Comparison of ENCODE assay signal across 15 cellular contexts in the genomic region with DNA sequence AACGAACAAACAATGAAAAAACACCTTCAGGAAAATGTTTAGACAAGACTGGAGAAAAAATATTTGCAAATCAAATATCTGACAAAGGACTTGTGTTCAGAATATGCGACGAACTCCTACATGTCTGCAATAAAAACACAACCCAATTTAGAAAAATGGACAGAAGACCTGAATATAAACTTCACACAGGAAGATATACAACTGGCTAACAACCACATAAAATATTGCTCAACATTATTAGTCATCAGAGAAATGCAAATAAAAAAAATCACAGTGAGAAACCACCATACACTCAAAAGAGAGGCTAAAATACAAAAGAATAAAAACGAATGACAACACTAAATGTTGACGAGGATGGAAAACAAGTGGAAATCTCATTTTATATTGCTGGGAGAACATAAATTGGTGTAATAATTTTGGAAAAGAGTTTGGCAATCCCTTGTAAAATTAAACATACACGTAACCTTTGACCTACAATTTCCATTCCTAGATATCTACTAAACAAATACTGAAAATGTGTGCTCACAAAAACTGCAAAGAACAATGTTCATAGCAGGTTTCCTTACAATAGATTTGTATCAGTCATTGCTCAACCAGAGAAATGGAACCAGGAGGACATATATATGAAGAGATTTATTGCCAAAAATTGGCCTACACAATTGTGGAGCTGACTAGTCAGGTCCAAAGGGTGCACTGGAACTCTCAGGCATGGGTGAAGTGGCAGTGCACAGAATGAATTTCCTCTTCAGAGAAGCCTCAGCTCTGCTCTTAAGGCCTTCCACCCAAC.
A peak's percentile ranks its signal among the peaks of the same experiment; 100 is the strongest.
DNase-seq lines count a peak whose midpoint lies in the region.
"Had no signal": no experiment of that assay in that cellular context is flagged by ENCODE, and none has a peak within 500 bp of the region (broad histone marks: within the 10 kb centered on the region; RNA-seq: fewer than 3 reads in every experiment).

No MANE protein-coding gene starts in this region.

- no peak overlapping the region for H3K4me3 ChIP-seq in skeletal muscle satellite cell (ENCODE audit: low read length)
- H3K4me3 ChIP-seq: adrenal gland, SJSA1, tibial nerve had no signal

- no peaks in the 10 kb centered on the region for H3K27me3 ChIP-seq in skeletal muscle satellite cell (ENCODE audit: control insufficient read depth, insufficient read depth, low read length)
- H3K27me3 ChIP-seq: adrenal gland, SJSA1, tibial nerve had no signal

- H3K36me3 ChIP-seq in skeletal muscle satellite cell (ENCODE audit: insufficient read depth, low read length) = peaks cover 14% of the 10 kb centered on the region
- H3K36me3 ChIP-seq: adrenal gland had no signal

- H3K4me2 ChIP-seq in skeletal muscle satellite cell (ENCODE audit: low read length) = peak overlapping the region; percentile 28

- H3K9ac ChIP-seq in skeletal muscle satellite cell (ENCODE audit: low read depth, low read length) = no peak overlapping the region

- peak; percentile 12 for DNase-seq in DMS53 (lab: John Stamatoyannopoulos, UW)
- no peak for DNase-seq in DMS53 treated with DMSO at 0.1 percent for 48 hours (lab: John Stamatoyannopoulos, UW; ENCODE audit: unreplicated experiment)
- DNase-seq in NCI-H226 = peak; percentile 16
- DNase-seq in epithelial cell of prostate (ENCODE audit: low read depth, low spot score) = no peak
- no peak for DNase-seq in G401 (ENCODE audit: low spot score)
- DNase-seq in effector CD4-positive, alpha-beta T cell = no peak
- no peak for DNase-seq in NCI-H82 (lab: John Stamatoyannopoulos, UW)
- DNase-seq: activated B cell treated with CpG ODN at 0.5 μM for 24 hours, adrenal gland, DMS153, NCI-H748 treated with DMSO at 0.1 percent for 48 hours had no signal

- H3K27ac ChIP-seq in epithelial cell of prostate = peak overlapping the region; percentile 26
- H3K27ac ChIP-seq: 22Rv1, adrenal gland, SJSA1, tibial nerve had no signal

- peaks cover 9% of the 10 kb centered on the region for H3K4me1 ChIP-seq in skeletal muscle satellite cell (ENCODE audit: control insufficient read depth, insufficient read depth, low read length)
- H3K4me1 ChIP-seq: adrenal gland, tibial nerve had no signal

- no peaks in the 10 kb centered on the region for H3K9me3 ChIP-seq in skeletal muscle satellite cell (replicated peaks; ENCODE audit: low read length)
- H3K9me3 ChIP-seq: adrenal gland, SJSA1, tibial nerve had no signal

- in situ Hi-C loops in G401 (cut with HindIII; ENCODE audit: low sequenced_read_pairs) = no loop called here

Comparison
In these comparisons a context has a peak if more than half of its experiments do, and no peak if none do; other contexts are left out.
1. DNase-seq: peak in DMS53 (single experiment) and NCI-H226 (single experiment); none in DMS53 treated with DMSO at 0.1 percent for 48 hours (single experiment), epithelial cell of prostate (single experiment), G401 (single experiment), effector CD4-positive, alpha-beta T cell (single experiment) and NCI-H82 (single experiment).